In genomic region chr7:127937066-127937680, GRCh38 we compare ENCODE assay signal across 1 cellular context.
TF ChIP-seq lines count a peak whose summit lies in the region.

No MANE protein-coding gene starts in this region.

TF ChIP-seq in HepG2, 621 proteins besides CTCF, POLR2A, EP300 and RAD21 (continued from another document):
- TF ChIP-seq ZNF704 (CRISPR knock-in tag; IDR thresholded peaks at IDR 0.05; ENCODE audit: borderline replicate concordance), result no peak
TF ChIP-seq in HepG2: peak in this region for 1.
